Comparison of ENCODE assay signal across 1 cellular context in the genomic region with DNA sequence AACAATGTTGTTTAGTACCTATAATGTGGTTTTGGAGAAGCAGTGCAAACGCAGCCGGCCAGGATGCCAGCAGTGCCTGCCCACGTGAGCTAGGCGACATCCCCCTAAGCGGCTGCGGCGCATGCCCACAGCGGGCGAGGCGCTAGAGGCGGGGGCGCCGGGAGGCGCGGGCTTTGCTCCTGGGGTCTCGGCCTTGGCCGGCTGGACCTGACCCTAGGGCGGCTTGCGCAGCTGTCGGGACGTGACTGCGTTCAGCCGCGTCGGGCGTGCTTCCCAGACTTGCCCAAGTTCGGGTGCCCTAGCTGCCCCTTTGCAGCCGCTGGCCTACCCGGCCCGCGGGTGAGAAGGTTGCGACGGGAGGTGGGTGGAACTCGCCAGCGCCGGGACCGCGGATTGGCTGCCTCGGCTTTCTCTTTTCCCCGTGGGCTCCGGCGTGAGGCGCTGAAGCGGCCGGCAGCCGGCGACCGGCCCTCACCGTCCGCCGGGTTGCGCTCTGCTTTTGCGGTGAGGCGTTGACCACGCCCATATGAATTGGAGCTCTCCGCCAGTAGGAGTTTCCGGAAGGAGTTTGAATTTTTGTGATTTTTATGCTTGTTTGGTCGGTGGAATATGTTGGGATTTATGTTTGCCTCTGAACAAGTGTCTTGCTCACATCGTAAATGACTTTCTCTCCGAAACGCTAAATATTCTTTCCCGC.
TF ChIP-seq lines count a peak whose summit lies in the region.

A gene (plus strand): TSS at position 122 of the 697 bp plus-strand sequence. CDS start 599 bp downstream, outside the sequence.

TF ChIP-seq in IMR-90, 13 proteins besides CTCF, POLR2A, EP300 and RAD21 (continued from another document):
- TF ChIP-seq RCOR1 (IDR thresholded peaks at IDR 0.05; ENCODE audit: insufficient replicate concordance, low read length): no peak
- no peak for TF ChIP-seq MAFK (IDR thresholded peaks at IDR 0.05; ENCODE audit: low read depth, low read length)
